8 cellular contexts compared by ENCODE assay signal in the genomic region with DNA sequence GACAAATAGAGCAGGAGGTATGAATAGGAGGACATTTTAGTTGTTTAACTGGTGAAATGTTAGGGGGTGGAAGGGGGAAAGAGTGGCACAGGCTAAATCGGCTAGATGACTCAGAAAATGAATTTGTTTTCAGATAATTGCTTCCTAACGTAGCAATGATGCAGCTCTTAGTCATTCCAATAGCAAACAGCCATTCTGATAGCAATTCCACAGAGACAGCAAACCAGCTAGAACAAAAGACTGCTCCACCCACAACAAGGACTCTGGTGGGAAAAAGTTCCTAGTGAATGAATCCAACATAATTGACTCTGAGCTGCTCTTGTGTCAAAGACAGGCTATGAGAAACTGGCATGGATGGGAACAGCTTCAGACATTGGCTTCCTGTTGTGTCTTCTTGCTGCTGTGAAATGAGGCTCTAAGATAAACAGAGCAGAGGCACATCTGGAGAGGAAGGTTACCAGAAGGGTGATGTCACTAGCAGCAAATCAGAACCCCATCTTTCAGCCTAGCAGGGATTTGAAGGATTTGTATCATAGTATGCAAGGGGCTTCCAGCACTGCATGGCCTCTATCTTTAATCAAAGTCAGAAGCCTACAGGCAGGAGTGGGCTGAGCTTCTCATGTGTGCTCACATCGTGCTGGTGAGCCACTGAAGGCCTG. TPM values are rescaled to one million over a fixed set of nuclear protein-coding genes. Genes with fewer than 3 reads are reported as not detected.
A peak's percentile ranks its signal among the peaks of the same experiment; 100 is the strongest.
DNase-seq lines count a peak whose midpoint lies in the region; ATAC-seq and TF ChIP-seq lines count a peak whose summit lies in the region.

No MANE protein-coding gene starts in this region.

- WGBS in mesodermal cell (ENCODE audit: insufficient coverage in 2 of 2), 2 experiments: 20 to 38% methylated on average over 1 to 2 of the region's 3 CpGs
- 35 to 41% methylated on average over 3 of the region's 3 CpGs for WGBS in testis, 2 donors

- peak in 2 of 3 donors; percentile 9 to 34 for DNase-seq in CD4-positive, CD25-positive, alpha-beta regulatory T cell
- DNase-seq in NAMALWA (ENCODE audit: low spot score) (peak; percentile 8), testis (no peak), NCI-H774 (lab: John Stamatoyannopoulos, UW) (no peak)

- intact Hi-C loops in testis (cut with DNase I; ENCODE audit: low total_unique reads): no loop called here

- TF ChIP-seq CTCF in brain (conservative IDR thresholded peaks at IDR 0.05): no peak
- TF ChIP-seq CTCF in testis (IDR thresholded peaks at IDR 0.05): no peak

- peaks cover 9% of the 10 kb centered on the region for H3K4me1 ChIP-seq in CD4-positive, CD25-positive, alpha-beta regulatory T cell (ENCODE audit: control insufficient read depth, insufficient read depth, low read length, poor library complexity, severe bottlenecking)
- peaks cover 41% of the 10 kb centered on the region for H3K4me1 ChIP-seq in mesodermal cell (ENCODE audit: control insufficient read depth, insufficient read depth, low read length, poor library complexity, severe bottlenecking)
- no peaks in the 10 kb centered on the region for H3K4me1 ChIP-seq in testis

- no peaks in the 10 kb centered on the region for H3K27me3 ChIP-seq in CD4-positive, CD25-positive, alpha-beta regulatory T cell (ENCODE audit: control insufficient read depth, insufficient read depth, low read length)
- H3K27me3 ChIP-seq in testis: no peaks in the 10 kb centered on the region

- H3K27ac ChIP-seq in CD4-positive, CD25-positive, alpha-beta regulatory T cell (ENCODE audit: insufficient read depth, low read length, poor library complexity, severe bottlenecking): no peak overlapping the region
- peak overlapping the region; percentile 98 for H3K27ac ChIP-seq in mesodermal cell (ENCODE audit: low read depth, low read length, severe bottlenecking)
- H3K27ac ChIP-seq in testis: peak overlapping the region in 1 of 2 donors; percentile 2

- H3K9me3 Mint-ChIP-seq in CD4-positive, CD25-positive, alpha-beta regulatory T cell: no peaks in the 10 kb centered on the region
- H3K9me3 Mint-ChIP-seq in brain: peaks cover 0 to 3% (median 0%) of the 10 kb centered on the region in 5 experiments

- no peaks in the 10 kb centered on the region for H3K36me3 ChIP-seq in CD4-positive, CD25-positive, alpha-beta regulatory T cell (ENCODE audit: control insufficient read depth, insufficient read depth, low read length)
- H3K36me3 ChIP-seq in mesodermal cell (ENCODE audit: control insufficient read depth, insufficient read depth, low read length): no peaks in the 10 kb centered on the region
- no peaks in the 10 kb centered on the region for H3K36me3 ChIP-seq in testis (ENCODE audit: low read depth, missing control alignments)

- H3K4me3 ChIP-seq in CD4-positive, CD25-positive, alpha-beta regulatory T cell (ENCODE audit: low read depth, low read length): no peak overlapping the region
- H3K4me3 ChIP-seq in mesodermal cell (ENCODE audit: extremely low read depth, insufficient read depth, low read length, poor library complexity, severe bottlenecking) (no peak overlapping the region), testis (no peak overlapping the region)

- H3K27ac Mint-ChIP-seq in CD4-positive, CD25-positive, alpha-beta regulatory T cell: peak overlapping the region; percentile 82 to 85 (median 82)
- H3K27ac Mint-ChIP-seq in brain: peak overlapping the region in 4 of 5 experiments; percentile 38 to 96 (median 82)

- H3K9me3 ChIP-seq in CD4-positive, CD25-positive, alpha-beta regulatory T cell (ENCODE audit: control insufficient read depth in 2 of 2, low read length in 2 of 2): no peaks in the 10 kb centered on the region
- no peaks in the 10 kb centered on the region for H3K9me3 ChIP-seq in mesodermal cell (ENCODE audit: control insufficient read depth, low read length)
- H3K9me3 ChIP-seq in testis: no peaks in the 10 kb centered on the region

- H3K27me3 Mint-ChIP-seq in CD4-positive, CD25-positive, alpha-beta regulatory T cell: peaks cover 2% of the 10 kb centered on the region
- peaks cover 4% of the 10 kb centered on the region for H3K27me3 Mint-ChIP-seq in brain

- H3K4me3 Mint-ChIP-seq in CD4-positive, CD25-positive, alpha-beta regulatory T cell: no peak overlapping the region
- no peak overlapping the region for H3K4me3 Mint-ChIP-seq in brain

- no peaks in the 10 kb centered on the region for H3K36me3 Mint-ChIP-seq in CD4-positive, CD25-positive, alpha-beta regulatory T cell
- no peaks in the 10 kb centered on the region for H3K36me3 Mint-ChIP-seq in brain

- ATAC-seq in CD4-positive, CD25-positive, alpha-beta regulatory T cell (ENCODE audit: low read depth in 2 of 2): peak; percentile 86 to 88
- ATAC-seq in HG03045 (IDR thresholded peaks at IDR 0.05; ENCODE audit: unreplicated experiment) (no peak), GM21360 (IDR thresholded peaks at IDR 0.05; ENCODE audit: unreplicated experiment) (no peak)

- TF ChIP-seq POLR2A in testis (IDR thresholded peaks at IDR 0.05): no peak

- H3K4me1 Mint-ChIP-seq in CD4-positive, CD25-positive, alpha-beta regulatory T cell: peaks cover 0 to 23% (median 19%) of the 10 kb centered on the region in 4 donors
- H3K4me1 Mint-ChIP-seq in brain: peaks cover 43% of the 10 kb centered on the region

RNA-seq across cellular contexts. Expression of gene F2RL1, which starts 28.1 kb away (rescaled TPM):
- 1.6 TPM for total RNA-seq in CD4-positive, CD25-positive, alpha-beta regulatory T cell
- 1 to 10 TPM; 2.1 to 9.9 (median 6.3) TPM for polyA plus RNA-seq in CD4-positive, CD25-positive, alpha-beta regulatory T cell
- 0.42 TPM for polyA plus RNA-seq in brain (ENCODE audit: insufficient read depth, low read depth, low replicate concordance)
- polyA plus RNA-seq in mesodermal cell (2013, experiment 1 of 2): 193 TPM
- polyA plus RNA-seq in mesodermal cell (2013, experiment 2 of 2): 155 TPM
- 1 to 10 TPM in 1 of 2 donors, under 1 TPM in 1; 0.68 to 1.1 TPM for total RNA-seq in testis
- polyA plus RNA-seq in testis (ENCODE audit: insufficient read depth, low read depth, low replicate concordance): 2.3 TPM

RNA-seq across cellular contexts. Expression of gene S100Z, which starts 59.1 kb away (rescaled TPM):
- total RNA-seq in CD4-positive, CD25-positive, alpha-beta regulatory T cell: 1.7 TPM
- 1 to 10 TPM in 3 of 4 donors, under 1 TPM in 1; 0.72 to 4.0 (median 1.4) TPM for polyA plus RNA-seq in CD4-positive, CD25-positive, alpha-beta regulatory T cell
- polyA plus RNA-seq in brain (ENCODE audit: insufficient read depth, low read depth, low replicate concordance) (not detected), testis (ENCODE audit: insufficient read depth, low read depth, low replicate concordance) (not detected)
- polyA plus RNA-seq in mesodermal cell (2013, experiment 1 of 2): 0.48 TPM
- polyA plus RNA-seq in mesodermal cell (2013, experiment 2 of 2): not detected
- under 1 TPM in 1 of 2 donors, not detected in 1; 0.71 TPM for total RNA-seq in testis

Comparison
In these comparisons a context has a peak if more than half of its experiments do, and no peak if none do; other contexts are left out.
1. ATAC-seq: peak in CD4-positive, CD25-positive, alpha-beta regulatory T cell (2 of 2); none in HG03045 (single experiment) and GM21360 (single experiment).
2. DNase-seq: peak in CD4-positive, CD25-positive, alpha-beta regulatory T cell (2 of 3) and NAMALWA (single experiment); none in testis (single experiment) and NCI-H774 (single experiment).